ENCODE assay signal across 2 cellular contexts in the genomic region with DNA sequence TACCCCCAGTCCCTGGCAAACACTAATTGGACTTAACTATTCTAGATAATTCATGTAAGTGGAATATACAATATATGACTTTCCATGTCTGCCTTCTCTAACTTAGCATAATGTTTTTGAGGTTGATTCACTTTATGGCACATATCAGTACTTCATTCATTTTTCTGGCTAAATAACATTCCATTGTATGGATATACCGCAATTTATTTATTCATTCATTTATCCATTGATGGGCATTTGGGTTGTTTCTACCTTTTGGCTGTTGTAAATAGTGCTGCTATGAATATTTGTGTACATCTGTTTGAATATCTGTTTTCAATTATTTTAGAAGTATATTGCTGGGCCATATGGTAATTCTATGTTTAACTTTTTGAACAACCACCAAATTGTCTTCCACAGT.
TF ChIP-seq lines count a peak whose summit lies in the region.

No MANE protein-coding gene starts in this region.

TF ChIP-seq in SK-N-SH treated with all-trans-retinoic acid at 6 μM for 48 hours, 23 proteins besides CTCF, POLR2A, EP300 and RAD21:
- TF ChIP-seq ZNF8 (CRISPR knock-in tag; IDR thresholded peaks at IDR 0.05) (peak; percentile 94), ZFP3 (CRISPR knock-in tag; IDR thresholded peaks at IDR 0.05) (no peak)
TF ChIP-seq in SK-N-SH treated with all-trans-retinoic acid at 6 μM for 48 hours: peak in this region for 1.

TF ChIP-seq in SK-N-SH, 30 proteins besides CTCF, POLR2A, EP300 and RAD21:
- TF ChIP-seq, protein P1, sequence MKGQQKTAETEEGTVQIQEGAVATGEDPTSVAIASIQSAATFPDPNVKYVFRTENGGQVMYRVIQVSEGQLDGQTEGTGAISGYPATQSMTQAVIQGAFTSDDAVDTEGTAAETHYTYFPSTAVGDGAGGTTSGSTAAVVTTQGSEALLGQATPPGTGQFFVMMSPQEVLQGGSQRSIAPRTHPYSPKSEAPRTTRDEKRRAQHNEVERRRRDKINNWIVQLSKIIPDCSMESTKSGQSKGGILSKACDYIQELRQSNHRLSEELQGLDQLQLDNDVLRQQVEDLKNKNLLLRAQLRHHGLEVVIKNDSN (IDR thresholded peaks at IDR 0.05; ENCODE audit: borderline replicate concordance, low read depth) = no peak
- TF ChIP-seq, protein P2, sequence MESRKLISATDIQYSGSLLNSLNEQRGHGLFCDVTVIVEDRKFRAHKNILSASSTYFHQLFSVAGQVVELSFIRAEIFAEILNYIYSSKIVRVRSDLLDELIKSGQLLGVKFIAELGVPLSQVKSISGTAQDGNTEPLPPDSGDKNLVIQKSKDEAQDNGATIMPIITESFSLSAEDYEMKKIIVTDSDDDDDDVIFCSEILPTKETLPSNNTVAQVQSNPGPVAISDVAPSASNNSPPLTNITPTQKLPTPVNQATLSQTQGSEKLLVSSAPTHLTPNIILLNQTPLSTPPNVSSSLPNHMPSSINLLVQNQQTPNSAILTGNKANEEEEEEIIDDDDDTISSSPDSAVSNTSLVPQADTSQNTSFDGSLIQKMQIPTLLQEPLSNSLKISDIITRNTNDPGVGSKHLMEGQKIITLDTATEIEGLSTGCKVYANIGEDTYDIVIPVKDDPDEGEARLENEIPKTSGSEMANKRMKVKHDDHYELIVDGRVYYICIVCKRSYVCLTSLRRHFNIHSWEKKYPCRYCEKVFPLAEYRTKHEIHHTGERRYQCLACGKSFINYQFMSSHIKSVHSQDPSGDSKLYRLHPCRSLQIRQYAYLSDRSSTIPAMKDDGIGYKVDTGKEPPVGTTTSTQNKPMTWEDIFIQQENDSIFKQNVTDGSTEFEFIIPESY (IDR thresholded peaks at IDR 0.05; ENCODE audit: borderline replicate concordance, low read depth) = no peak
- TF ChIP-seq EZH2phosphoT487 (IDR thresholded peaks at IDR 0.05; ENCODE audit: borderline replicate concordance, low read depth) = no peak
- no peak for TF ChIP-seq POLR2AphosphoS5 (IDR thresholded peaks at IDR 0.05; ENCODE audit: low read depth, low read length)
- TF ChIP-seq GABPA (IDR thresholded peaks at IDR 0.05; ENCODE audit: low read depth) = no peak
- TF ChIP-seq JUND (IDR thresholded peaks at IDR 0.05) = no peak
- TF ChIP-seq FOSL2 (IDR thresholded peaks at IDR 0.05; ENCODE audit: borderline replicate concordance, low read depth) = no peak
- TF ChIP-seq RXRA (IDR thresholded peaks at IDR 0.05; ENCODE audit: borderline replicate concordance, low read depth) = no peak
- TF ChIP-seq ELF1 (IDR thresholded peaks at IDR 0.05) = no peak
- TF ChIP-seq TAF1 (IDR thresholded peaks at IDR 0.05; ENCODE audit: borderline replicate concordance, low read depth, low read length) = no peak
- no peak for TF ChIP-seq FOXM1 (IDR thresholded peaks at IDR 0.05; ENCODE audit: low read depth)
- TF ChIP-seq GATA2 (CRISPR knock-in tag; IDR thresholded peaks at IDR 0.05) = no peak
- no peak for TF ChIP-seq MEF2A (IDR thresholded peaks at IDR 0.05; ENCODE audit: borderline replicate concordance, low read depth)
- TF ChIP-seq RFX5 (IDR thresholded peaks at IDR 0.05; ENCODE audit: low read length) = no peak
- TF ChIP-seq CHD2 (IDR thresholded peaks at IDR 0.05; ENCODE audit: low read length, partially characterized antibody) = no peak
